Comparison of ENCODE assay signal across 7 cellular contexts in the genomic region with DNA sequence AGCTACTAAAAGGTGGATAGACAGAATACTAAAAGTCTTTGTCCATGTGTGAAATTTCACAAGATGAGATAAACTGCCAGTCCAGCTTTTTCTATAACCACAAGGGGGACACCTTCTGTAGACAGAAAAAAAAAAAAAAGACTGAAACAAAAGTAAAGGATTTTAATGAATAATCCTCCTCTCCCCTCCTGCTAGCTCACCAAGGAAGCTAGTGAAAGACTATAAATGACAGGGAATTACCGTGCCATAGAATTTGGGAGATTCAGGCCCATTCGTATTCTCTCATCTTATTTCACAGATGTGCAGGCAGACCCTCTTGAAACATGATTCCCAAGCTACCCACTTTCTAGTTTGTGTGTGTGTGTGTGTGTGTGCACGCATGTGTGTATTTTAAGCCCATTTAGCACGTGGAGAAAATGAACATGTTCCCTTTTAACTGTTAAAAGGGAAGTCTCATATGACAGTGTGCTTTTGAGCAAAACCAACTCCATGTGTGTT. TPM values are rescaled to one million over a fixed set of nuclear protein-coding genes. Genes with fewer than 3 reads are reported as not detected.
DNase-seq lines count a peak whose midpoint lies in the region; ATAC-seq and TF ChIP-seq lines count a peak whose summit lies in the region.

No MANE protein-coding gene starts in this region.

- H3K27ac ChIP-seq in heart left ventricle = peak overlapping the region; percentile 37 to 82 (median 71)
- no peak overlapping the region for H3K27ac ChIP-seq in caudate nucleus (ENCODE audit: low read depth, low read length)

- DNase-seq in HFF-Myc (ENCODE audit: extremely low read depth, low read depth) (peak; percentile 11), RPMI8226 (peak; percentile 28), heart left ventricle (no peak), stromal cell of bone marrow (ENCODE audit: low read depth) (peak; percentile 35), caudate nucleus (lab: John Stamatoyannopoulos, UW) (no peak), hypothalamus (lab: John Stamatoyannopoulos, UW) (no peak)

- TF ChIP-seq POLR2A in heart left ventricle (IDR thresholded peaks at IDR 0.05) = no peak

- peaks cover 0 to 8% (median 0%) of the 10 kb centered on the region in 12 donors for H3K9me3 ChIP-seq in heart left ventricle

- H3K27me3 ChIP-seq in heart left ventricle = no peaks in the 10 kb centered on the region

- ATAC-seq in heart left ventricle (peak in 3 of 4 donors; percentile 32 to 51 (median 46)), GM21528 (IDR thresholded peaks at IDR 0.05; ENCODE audit: low FRiP score, unreplicated experiment) (no peak)

- WGBS in heart left ventricle, 4 donors = 12 to 23% (median 20%) methylated on average over 4 of the region's 4 CpGs

- H3K4me1 ChIP-seq in heart left ventricle = peaks cover 0 to 60% (median 28%) of the 10 kb centered on the region in 12 donors

- H3K4me3 ChIP-seq in HFF-Myc (replicated peaks; ENCODE audit: low read depth, low read length) (no peak overlapping the region), heart left ventricle (peak overlapping the region in 8 of 12 donors; percentile 6 to 62 (median 54))

- TF ChIP-seq CTCF in HFF-Myc (IDR thresholded peaks at IDR 0.05; ENCODE audit: low read depth, low read length, missing control alignments) = peak; percentile 46
- peak; percentile 31 to 65 (median 50) for TF ChIP-seq CTCF in heart left ventricle (IDR thresholded peaks at IDR 0.05)

- no peaks in the 10 kb centered on the region for H3K36me3 ChIP-seq in heart left ventricle

- intact Hi-C loops in heart left ventricle (cut with DNase I) = loop anchor here in 4 of 10 donors (2.0 to 10.0 kb wide), 4 partner anchors 25 to 267 kb away; a partner anchor contains a TSS

RNA-seq across cellular contexts. Expression of a gene that starts 36.3 kb away (rescaled TPM):
- 1,000 to 10,000 TPM in 5 of 9 donors, 100 to 1,000 TPM in 4; 674 to 1,521 (median 1,074) TPM for total RNA-seq in heart left ventricle
- polyA plus RNA-seq in heart left ventricle = 10 to 100 TPM; 61.9 to 65.3 TPM

Comparison
In these comparisons a context has a peak if more than half of its experiments do, and no peak if none do; other contexts are left out.
1. DNase-seq: peak in HFF-Myc (single experiment), RPMI8226 (single experiment) and stromal cell of bone marrow (single experiment); none in heart left ventricle (0 of 5), caudate nucleus (0 of 61) and hypothalamus (0 of 51).